ENCODE assay signal across 16 cellular contexts in the genomic region with DNA sequence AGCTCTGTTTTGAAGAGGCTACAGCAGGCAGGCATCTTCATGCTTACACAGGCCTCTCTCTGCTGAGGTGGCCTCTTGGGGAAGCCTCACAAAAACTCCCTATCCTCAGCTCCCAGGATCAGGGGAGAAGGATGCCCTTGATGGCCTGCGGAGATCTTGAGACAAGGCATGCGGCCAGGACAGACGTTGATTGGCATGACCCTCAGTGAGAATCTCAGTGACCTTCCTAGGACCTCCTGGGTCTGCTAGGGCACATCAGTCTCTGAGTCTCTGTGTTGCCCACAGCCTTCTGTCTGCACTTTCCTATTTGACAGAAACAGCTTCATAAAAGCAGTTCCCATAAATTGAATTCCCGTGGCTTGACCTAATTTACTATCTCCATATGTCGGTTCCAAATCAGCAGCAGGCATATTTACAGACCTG.
DNase-seq lines count a peak whose midpoint lies in the region; ATAC-seq and TF ChIP-seq lines count a peak whose summit lies in the region.
"Had no signal": no experiment of that assay in that cellular context is flagged by ENCODE, and none has a peak within 500 bp of the region (broad histone marks: within the 10 kb centered on the region; RNA-seq: fewer than 3 reads in every experiment).

No MANE protein-coding gene starts in this region.

- ATAC-seq in GM23338 (peak; percentile 68), lower lobe of right lung (no peak), GM18517 (IDR thresholded peaks at IDR 0.05; ENCODE audit: unreplicated experiment) (no peak)
- ATAC-seq: GM12878 had no signal

- TF ChIP-seq CTCF in GM23338 (conservative IDR thresholded peaks at IDR 0.05; ENCODE audit: low read depth in 2 of 2) (no peak), neural crest cell (conservative IDR thresholded peaks at IDR 0.05) (no peak), lower lobe of right lung (IDR thresholded peaks at IDR 0.05) (no peak), right atrium auricular region (IDR thresholded peaks at IDR 0.05) (no peak)

- H3K9me3 Mint-ChIP-seq in GM23338, result peaks cover 16% of the 10 kb centered on the region
- H3K9me3 Mint-ChIP-seq in neural crest cell, result peaks cover 2% of the 10 kb centered on the region

- H3K4me3 Mint-ChIP-seq in GM23338 (no peak overlapping the region), neural crest cell (no peak overlapping the region)
- H3K4me3 Mint-ChIP-seq: CD14-positive monocyte had no signal

- H3K27me3 Mint-ChIP-seq in GM23338 (ENCODE audit: insufficient read depth, low read depth, poor library complexity) (no peaks in the 10 kb centered on the region), neural crest cell (ENCODE audit: low read depth) (no peaks in the 10 kb centered on the region)

- no peaks in the 10 kb centered on the region for H3K9me2 ChIP-seq in GM23338 (ENCODE audit: insufficient read depth)

- peaks cover 24% of the 10 kb centered on the region for H3K4me1 Mint-ChIP-seq in GM23338
- peaks cover 15% of the 10 kb centered on the region for H3K4me1 Mint-ChIP-seq in neural crest cell
- H3K4me1 Mint-ChIP-seq: CD14-positive monocyte had no signal

- H3K36me3 ChIP-seq in GM23338 (ENCODE audit: insufficient read depth), result no peaks in the 10 kb centered on the region
- H3K36me3 ChIP-seq in lower lobe of right lung, result no peaks in the 10 kb centered on the region
- H3K36me3 ChIP-seq in right atrium auricular region, result no peaks in the 10 kb centered on the region

- H3K4me3 ChIP-seq in GM23338, result no peak overlapping the region
- H3K4me3 ChIP-seq in lower lobe of right lung, result no peak overlapping the region
- no peak overlapping the region for H3K4me3 ChIP-seq in right atrium auricular region
- H3K4me3 ChIP-seq: GM12878 had no signal

- H3K27me3 ChIP-seq in GM23338 (ENCODE audit: insufficient read depth) (no peaks in the 10 kb centered on the region), lower lobe of right lung (ENCODE audit: low read depth) (no peaks in the 10 kb centered on the region), right atrium auricular region (no peaks in the 10 kb centered on the region)

- no peak overlapping the region for H3K27ac ChIP-seq in GM23338 (ENCODE audit: low read depth)
- no peak overlapping the region for H3K27ac ChIP-seq in lower lobe of right lung
- no peak overlapping the region for H3K27ac ChIP-seq in right atrium auricular region

- H3K36me3 Mint-ChIP-seq in GM23338 (ENCODE audit: low read depth), result no peaks in the 10 kb centered on the region
- no peaks in the 10 kb centered on the region for H3K36me3 Mint-ChIP-seq in neural crest cell (ENCODE audit: low read depth)
- H3K36me3 Mint-ChIP-seq: CD14-positive monocyte had no signal

- H4K20me1 ChIP-seq in GM23338 (replicated peaks; ENCODE audit: insufficient read depth), result no peaks in the 10 kb centered on the region

- H3K4me1 ChIP-seq in GM23338 (ENCODE audit: insufficient read depth) (peaks cover 11% of the 10 kb centered on the region), lower lobe of right lung (no peaks in the 10 kb centered on the region), right atrium auricular region (no peaks in the 10 kb centered on the region)
- H3K4me1 ChIP-seq: Caco-2 had no signal

- H3K27ac Mint-ChIP-seq in GM23338 (no peak overlapping the region), neural crest cell (ENCODE audit: unreplicated experiment) (peak overlapping the region; percentile 76)
- H3K27ac Mint-ChIP-seq: CD14-positive monocyte had no signal

- H2AFZ ChIP-seq in GM23338, result no peak overlapping the region

- intact Hi-C loops in lower lobe of right lung (cut with DNase I), result no loop called here

- H3K79me2 ChIP-seq in GM23338 (replicated peaks; ENCODE audit: insufficient read depth), result no peaks in the 10 kb centered on the region

- H3F3A ChIP-seq in GM23338 (replicated peaks; ENCODE audit: low read depth), result 0 out of 2 replicates have a peak, but pooled peaks cover 4% of the 10 kb centered on the region

- H3K9me3 ChIP-seq in lower lobe of right lung (no peaks in the 10 kb centered on the region), right atrium auricular region (no peaks in the 10 kb centered on the region)

- DNase-seq in GM23338 (ENCODE audit: low spot score) (no peak), NCI-H2171 treated with DMSO at 0.1 percent for 48 hours (lab: John Stamatoyannopoulos, UW) (peak; percentile 74), ecto neural progenitor cell (ENCODE audit: low spot score) (peak; percentile 57), neural crest cell (ENCODE audit: low read depth, low spot score) (no peak), lower lobe of right lung (no peak), SW 1271 (lab: John Stamatoyannopoulos, UW) (no peak), right atrium auricular region (ENCODE audit: low spot score) (no peak)
- DNase-seq: Caco-2, DMS53, GOT3, Karpas-422, MM.1S, NCI-H2029 treated with DMSO at 0.1 percent for 48 hours had no signal

- H3K4me2 ChIP-seq in GM23338, result no peak overlapping the region

TF ChIP-seq in GM23338, 12 proteins besides CTCF, POLR2A, EP300 and RAD21 (continues in another document):
- TF ChIP-seq NANOG (IDR thresholded peaks at IDR 0.05; ENCODE audit: borderline replicate concordance), result no peak
- TF ChIP-seq, protein P1, sequence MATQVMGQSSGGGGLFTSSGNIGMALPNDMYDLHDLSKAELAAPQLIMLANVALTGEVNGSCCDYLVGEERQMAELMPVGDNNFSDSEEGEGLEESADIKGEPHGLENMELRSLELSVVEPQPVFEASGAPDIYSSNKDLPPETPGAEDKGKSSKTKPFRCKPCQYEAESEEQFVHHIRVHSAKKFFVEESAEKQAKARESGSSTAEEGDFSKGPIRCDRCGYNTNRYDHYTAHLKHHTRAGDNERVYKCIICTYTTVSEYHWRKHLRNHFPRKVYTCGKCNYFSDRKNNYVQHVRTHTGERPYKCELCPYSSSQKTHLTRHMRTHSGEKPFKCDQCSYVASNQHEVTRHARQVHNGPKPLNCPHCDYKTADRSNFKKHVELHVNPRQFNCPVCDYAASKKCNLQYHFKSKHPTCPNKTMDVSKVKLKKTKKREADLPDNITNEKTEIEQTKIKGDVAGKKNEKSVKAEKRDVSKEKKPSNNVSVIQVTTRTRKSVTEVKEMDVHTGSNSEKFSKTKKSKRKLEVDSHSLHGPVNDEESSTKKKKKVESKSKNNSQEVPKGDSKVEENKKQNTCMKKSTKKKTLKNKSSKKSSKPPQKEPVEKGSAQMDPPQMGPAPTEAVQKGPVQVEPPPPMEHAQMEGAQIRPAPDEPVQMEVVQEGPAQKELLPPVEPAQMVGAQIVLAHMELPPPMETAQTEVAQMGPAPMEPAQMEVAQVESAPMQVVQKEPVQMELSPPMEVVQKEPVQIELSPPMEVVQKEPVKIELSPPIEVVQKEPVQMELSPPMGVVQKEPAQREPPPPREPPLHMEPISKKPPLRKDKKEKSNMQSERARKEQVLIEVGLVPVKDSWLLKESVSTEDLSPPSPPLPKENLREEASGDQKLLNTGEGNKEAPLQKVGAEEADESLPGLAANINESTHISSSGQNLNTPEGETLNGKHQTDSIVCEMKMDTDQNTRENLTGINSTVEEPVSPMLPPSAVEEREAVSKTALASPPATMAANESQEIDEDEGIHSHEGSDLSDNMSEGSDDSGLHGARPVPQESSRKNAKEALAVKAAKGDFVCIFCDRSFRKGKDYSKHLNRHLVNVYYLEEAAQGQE (IDR thresholded peaks at IDR 0.05; ENCODE audit: unreplicated experiment), result no peak

Comparison
In these comparisons a context has a peak if more than half of its experiments do, and no peak if none do; other contexts are left out.
1. DNase-seq: peak in NCI-H2171 treated with DMSO at 0.1 percent for 48 hours (single experiment) and ecto neural progenitor cell (single experiment); none in GM23338 (single experiment), neural crest cell (single experiment), lower lobe of right lung (single experiment), SW 1271 (0 of 2) and right atrium auricular region (single experiment).